Comparison of ENCODE assay signal across 15 cellular contexts in genomic region chr1:208137144-208137682, GRCh38.
DNase-seq lines count a peak whose midpoint lies in the region; ATAC-seq, FAIRE-seq and TF ChIP-seq lines count a peak whose summit lies in the region.
"Had no signal": no experiment of that assay in that cellular context is flagged by ENCODE, and none has a peak within 500 bp of the region (broad histone marks: within the 10 kb centered on the region; RNA-seq: fewer than 3 reads in every experiment).

No MANE protein-coding gene starts in this region.

- H3K4me1 ChIP-seq in breast epithelium (no peaks in the 10 kb centered on the region), transverse colon (peaks cover 7 to 31% (median 10%) of the 10 kb centered on the region in 4 donors)

- H3K9me3 ChIP-seq in breast epithelium (no peaks in the 10 kb centered on the region), transverse colon (no peaks in the 10 kb centered on the region)

- no TSS peak for BruUV-seq in MCF 10A (replicated peaks; lab: Mats Ljungman, UMichigan)

- TF ChIP-seq CTCF in MCF 10A (IDR thresholded peaks at IDR 0.05; ENCODE audit: unreplicated experiment) (no peak), breast epithelium (IDR thresholded peaks at IDR 0.05) (no peak), endothelial cell (IDR thresholded peaks at IDR 0.05; ENCODE audit: unreplicated experiment) (no peak), transverse colon (IDR thresholded peaks at IDR 0.05) (no peak)

- no peak for ATAC-seq in GM18873 (IDR thresholded peaks at IDR 0.05; ENCODE audit: low FRiP score, unreplicated experiment)
- ATAC-seq: foreskin keratinocyte had no signal

- peaks cover 25% of the 10 kb centered on the region for H3K4me1 Mint-ChIP-seq in MCF 10A (ENCODE audit: insufficient read depth, unreplicated experiment)
- peaks cover 4% of the 10 kb centered on the region for H3K4me1 Mint-ChIP-seq in endothelial cell (ENCODE audit: unreplicated experiment)

- no peak for TF ChIP-seq EP300 in transverse colon (IDR thresholded peaks at IDR 0.05; ENCODE audit: low read depth)

- H3K27ac Mint-ChIP-seq in MCF 10A (ENCODE audit: low read depth, unreplicated experiment) (no peak overlapping the region), endothelial cell (ENCODE audit: unreplicated experiment) (no peak overlapping the region)
- H3K27ac Mint-ChIP-seq: dendritic cell treated with granulocyte-macrophage colony-stimulating factor and Interleukin-4, amounts not matched to agents 40 ng/mL and 50 ng/mL, for 4 days had no signal

- no peaks in the 10 kb centered on the region for H3K9me3 Mint-ChIP-seq in MCF 10A (ENCODE audit: unreplicated experiment)
- H3K9me3 Mint-ChIP-seq in endothelial cell (ENCODE audit: unreplicated experiment), result no peaks in the 10 kb centered on the region
- H3K9me3 Mint-ChIP-seq: dendritic cell treated with granulocyte-macrophage colony-stimulating factor and Interleukin-4, amounts not matched to agents 40 ng/mL and 50 ng/mL, for 4 days had no signal

- H3K27ac ChIP-seq in breast epithelium (no peak overlapping the region), transverse colon (no peak overlapping the region)
- H3K27ac ChIP-seq: foreskin keratinocyte had no signal

- no peak overlapping the region for H3K4me3 Mint-ChIP-seq in MCF 10A (ENCODE audit: unreplicated experiment)
- H3K4me3 Mint-ChIP-seq in endothelial cell (ENCODE audit: unreplicated experiment), result no peak overlapping the region
- H3K4me3 Mint-ChIP-seq: dendritic cell treated with granulocyte-macrophage colony-stimulating factor and Interleukin-4, amounts not matched to agents 40 ng/mL and 50 ng/mL, for 4 days had no signal

- H3K4me3 ChIP-seq in breast epithelium (no peak overlapping the region), transverse colon (no peak overlapping the region)

- peak; percentile 39 for DNase-seq in MCF 10A (ENCODE audit: unreplicated experiment)
- DNase-seq in breast epithelium (ENCODE audit: low spot score in 2 of 2), result no peak
- DNase-seq in NCI-H446 treated with DMSO at 0.1 percent for 48 hours (lab: John Stamatoyannopoulos, UW), result peak; percentile 79
- DNase-seq in fibroblast of gingiva (ENCODE audit: low read depth), result peak; percentile 44
- no peak for DNase-seq in endothelial cell (ENCODE audit: low spot score)
- DNase-seq in HTR-8/SVneo (ENCODE audit: insufficient read length, low spot score), result no peak
- DNase-seq in transverse colon, result no peak
- DNase-seq: activated CD4-positive, CD25-positive, alpha-beta regulatory T cell treated with anti-CD3 and anti-CD28 coated beads, Interleukin-2, amount 50 U/mL, for 72 hours; DND-41; foreskin keratinocyte; GOT3; MV-4-11; SW 1271 had no signal

- WGBS in transverse colon (ENCODE audit: low coverage in 1 of 2), 2 donors, result 56 to 70% methylated on average over 4 of the region's 4 CpGs

- POLR2A ChIA-PET in MCF 10A (lab: Yijun Ruan, JAX), result interaction anchor here (0.6 kb wide), 1 partner anchor 119 kb away, joined by 3 read pairs; no protein-coding TSS in a partner anchor

- H3K36me3 Mint-ChIP-seq in MCF 10A (ENCODE audit: insufficient read depth, unreplicated experiment), result peaks cover 16% of the 10 kb centered on the region
- no peaks in the 10 kb centered on the region for H3K36me3 Mint-ChIP-seq in endothelial cell (ENCODE audit: low read depth, unreplicated experiment)

- no peaks in the 10 kb centered on the region for H3K27me3 ChIP-seq in breast epithelium
- H3K27me3 ChIP-seq in transverse colon, result no peaks in the 10 kb centered on the region
- H3K27me3 ChIP-seq: foreskin keratinocyte had no signal

- in situ Hi-C loops in transverse colon (cut with MboI; ENCODE audit: low pct_ligation_motif_present in 1 of 4, low pct_unique_long_range_greater_than_20kb in 1 of 4, low sequenced_read_pairs in 3 of 4), result loop anchor here in 3 of 4 donors (10.0 to 25.0 kb wide), 3 partner anchors 88 to 108 kb away; partner anchors contain the start of gene PLXNA2 (in 2 of the 3)

- CTCF ChIA-PET in MCF 10A (lab: Yijun Ruan, JAX), result interaction anchor here (0.6 to 18.7 kb wide), 4 partner anchors 11 to 180 kb away, joined by 3 to 297 read pairs (median 68); partner anchors contain the start of gene PLXNA2

- no peaks in the 10 kb centered on the region for H3K27me3 Mint-ChIP-seq in MCF 10A (ENCODE audit: insufficient read depth, unreplicated experiment)
- H3K27me3 Mint-ChIP-seq in endothelial cell (ENCODE audit: unreplicated experiment), result no peaks in the 10 kb centered on the region

- intact Hi-C loops in MCF 10A (cut with micrococcal nuclease) (no loop called here), breast epithelium (cut with DNase I; ENCODE audit: low total_unique reads) (loop anchor here (1.0 kb wide), 1 partner anchor 48 kb away; no protein-coding TSS in a partner anchor), transverse colon (cut with DNase I; ENCODE audit: low total_unique reads) (no loop called here)

- H3K36me3 ChIP-seq in breast epithelium (no peaks in the 10 kb centered on the region), transverse colon (no peaks in the 10 kb centered on the region)

- TF ChIP-seq POLR2A in breast epithelium (IDR thresholded peaks at IDR 0.05) (no peak), transverse colon (IDR thresholded peaks at IDR 0.05) (no peak)

- FAIRE-seq in HTR-8/SVneo (lab: Jason Lieb, UNC), result no peak

Comparison
In these comparisons a context has a peak if more than half of its experiments do, and no peak if none do; other contexts are left out.
1. DNase-seq: peak in MCF 10A (single experiment), NCI-H446 treated with DMSO at 0.1 percent for 48 hours (single experiment) and fibroblast of gingiva (single experiment); none in breast epithelium (0 of 2), endothelial cell (single experiment), HTR-8/SVneo (single experiment) and transverse colon (single experiment).